Comparison of ENCODE assay signal across 14 cellular contexts in the genomic region with DNA sequence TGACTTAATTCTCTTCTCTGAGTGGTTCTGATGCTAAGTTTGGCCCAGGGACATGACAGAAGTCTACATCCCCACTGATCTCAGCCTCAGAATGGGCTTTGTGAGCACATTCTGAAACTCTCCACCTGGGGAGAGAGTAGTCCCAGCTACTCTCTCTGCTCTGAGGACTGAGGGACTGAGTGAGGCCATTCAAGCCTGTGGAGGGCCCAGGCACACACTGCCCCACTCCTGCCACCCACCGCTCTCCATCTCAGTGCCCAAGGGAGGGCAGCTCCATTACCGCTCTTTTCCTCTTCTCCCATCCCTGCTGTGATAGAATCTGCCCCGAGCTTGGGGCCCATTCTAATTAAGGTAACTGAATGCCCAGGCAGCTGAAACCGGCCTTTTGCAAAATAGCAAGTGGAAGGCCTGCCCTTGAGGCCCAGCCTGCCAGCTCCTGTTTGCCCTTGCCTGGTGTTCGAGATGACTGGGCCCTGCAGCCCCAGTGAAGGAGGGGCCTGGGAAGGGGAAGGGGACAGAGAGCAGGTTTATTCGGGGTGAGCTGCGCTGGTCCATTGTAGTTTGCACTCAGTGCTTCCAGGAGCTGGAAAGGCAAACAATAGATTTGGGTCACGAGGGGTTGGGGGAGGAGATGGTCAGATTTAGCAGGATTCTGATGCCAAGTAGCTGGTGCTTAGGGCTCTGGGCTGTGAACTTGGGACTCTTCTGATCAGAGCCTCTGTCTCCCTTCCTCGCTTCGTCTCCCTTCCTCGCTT.
DNase-seq lines count a peak whose midpoint lies in the region; ATAC-seq and TF ChIP-seq lines count a peak whose summit lies in the region.
"Had no signal": no experiment of that assay in that cellular context is flagged by ENCODE, and none has a peak within 500 bp of the region (broad histone marks: within the 10 kb centered on the region; RNA-seq: fewer than 3 reads in every experiment).

No MANE protein-coding gene starts in this region.

- H3K9ac ChIP-seq in H9 (ENCODE audit: extremely low read depth, insufficient read length, low read length) = no peak overlapping the region
- H3K9ac ChIP-seq: BLaER1 treated with 17β-estradiol and CSF1 and Interleukin-3, amounts not matched to agents 10 nM and 100 nM had no signal

- H3K4me3 Mint-ChIP-seq in H9 = no peak overlapping the region; a peak in 2 of 5 replicates
- H3K4me3 Mint-ChIP-seq in activated CD8-positive, alpha-beta T cell treated with anti-CD3 and anti-CD28 coated beads for 36 hours = no peak overlapping the region
- H3K4me3 Mint-ChIP-seq: activated CD4-positive, alpha-beta T cell treated with anti-CD3 and anti-CD28 coated beads, Interleukin-2, amount 10 ng/mL, durations not matched to agents 7 days and 5 days; activated naive CD8-positive, alpha-beta T cell had no signal

- H3K4ac ChIP-seq in H9 (ENCODE audit: low read depth, low read length) = no peak overlapping the region

- H3K27me3 ChIP-seq in H9 (ENCODE audit: insufficient read depth, low read length) = no peaks in the 10 kb centered on the region
- no peaks in the 10 kb centered on the region for H3K27me3 ChIP-seq in neuron (ENCODE audit: insufficient read depth, low read length)
- H3K27me3 ChIP-seq: BLaER1 treated with 17β-estradiol and CSF1 and Interleukin-3, amounts not matched to agents 10 nM and 100 nM; foreskin keratinocyte had no signal

- no peaks in the 10 kb centered on the region for H3K9me3 Mint-ChIP-seq in H9
- H3K9me3 Mint-ChIP-seq in activated CD8-positive, alpha-beta T cell treated with anti-CD3 and anti-CD28 coated beads for 36 hours = no peaks in the 10 kb centered on the region
- H3K9me3 Mint-ChIP-seq: activated CD4-positive, alpha-beta T cell treated with anti-CD3 and anti-CD28 coated beads, Interleukin-2, amount 10 ng/mL, durations not matched to agents 7 days and 5 days had no signal

- no peak overlapping the region for H3K4me2 ChIP-seq in H9 (ENCODE audit: insufficient read depth, insufficient read length, low read length)
- H3K4me2 ChIP-seq: BLaER1 treated with 17β-estradiol and CSF1 and Interleukin-3, amounts not matched to agents 10 nM and 100 nM had no signal

- no peak overlapping the region for H3K27ac ChIP-seq in H9 (ENCODE audit: insufficient read length, low read depth, low read length)
- H3K27ac ChIP-seq: BLaER1 treated with 17β-estradiol and CSF1 and Interleukin-3, amounts not matched to agents 10 nM and 100 nM; foreskin keratinocyte had no signal

- no peak overlapping the region for H3K23ac ChIP-seq in H9 (ENCODE audit: insufficient read length, low read depth, low read length)

- no peaks in the 10 kb centered on the region for H4K20me1 ChIP-seq in H9 (ENCODE audit: control insufficient read depth, insufficient read depth, insufficient read length)
- H4K20me1 ChIP-seq: BLaER1 treated with 17β-estradiol and CSF1 and Interleukin-3, amounts not matched to agents 10 nM and 100 nM had no signal

- no peak overlapping the region for H2AK5ac ChIP-seq in H9 (ENCODE audit: insufficient read length, low read length)

- intact Hi-C loops in activated CD8-positive, alpha-beta T cell treated with anti-CD3 and anti-CD28 coated beads for 36 hours (cut with micrococcal nuclease) = no loop called here
- intact Hi-C loops in left cardiac atrium (cut with DNase I) = no loop called here

- no peaks in the 10 kb centered on the region for H3K36me3 Mint-ChIP-seq in H9 (ENCODE audit: insufficient read depth in 1 of 3, low read depth in 3 of 3)
- H3K36me3 Mint-ChIP-seq in activated CD8-positive, alpha-beta T cell treated with anti-CD3 and anti-CD28 coated beads for 36 hours (ENCODE audit: low read depth) = no peaks in the 10 kb centered on the region
- H3K36me3 Mint-ChIP-seq: activated naive CD8-positive, alpha-beta T cell had no signal

- H3K23me2 ChIP-seq in H9 (ENCODE audit: insufficient read length, low read depth, low read length, poor library complexity, severe bottlenecking) = no peaks in the 10 kb centered on the region

- H4K8ac ChIP-seq in H9 (replicated peaks; ENCODE audit: insufficient read length, low read depth, low read length) = no peak overlapping the region

- no peak overlapping the region for H2BK120ac ChIP-seq in H9 (ENCODE audit: low read depth, low read length, poor library complexity, severe bottlenecking)

- no peak overlapping the region for H2AFZ ChIP-seq in H9 (ENCODE audit: low read length)
- H2AFZ ChIP-seq in neuron (ENCODE audit: low read depth, low read length) = peak overlapping the region; percentile 4

- no peak for TF ChIP-seq CTCF in H9 (conservative IDR thresholded peaks at IDR 0.05)
- TF ChIP-seq CTCF in activated CD8-positive, alpha-beta T cell treated with anti-CD3 and anti-CD28 coated beads for 36 hours (IDR thresholded peaks at IDR 0.05) = no peak
- no peak for TF ChIP-seq CTCF in GM20000 (IDR thresholded peaks at IDR 0.05; ENCODE audit: extremely low read depth, missing control alignments)

- H3K14ac ChIP-seq in H9 (ENCODE audit: insufficient read depth, low read length) = peak overlapping the region; percentile 38; the same call in 1 of the 2 replicates

- no peaks in the 10 kb centered on the region for H3K36me3 ChIP-seq in neuron (ENCODE audit: insufficient read depth, low read length)
- H3K36me3 ChIP-seq: BLaER1 treated with 17β-estradiol and CSF1 and Interleukin-3, amounts not matched to agents 10 nM and 100 nM had no signal

- H4K5ac ChIP-seq in H9 (ENCODE audit: insufficient read length, low read depth, low read length) = no peak overlapping the region

- no peak for DNase-seq in H9
- DNase-seq in activated CD8-positive, alpha-beta T cell treated with anti-CD3 and anti-CD28 coated beads for 36 hours = no peak
- no peak for DNase-seq in left cardiac atrium
- no peak for DNase-seq in ecto neural progenitor cell (ENCODE audit: low spot score)
- no peak for DNase-seq in GM20000 (ENCODE audit: low spot score)
- no peak for DNase-seq in EL
- DNase-seq: activated CD4-positive, alpha-beta T cell treated with anti-CD3 and anti-CD28 coated beads, Interleukin-2, amount 10 ng/mL, durations not matched to agents 7 days and 5 days; foreskin keratinocyte; NCI-H446 had no signal

- POLR2A ChIA-PET in activated CD8-positive, alpha-beta T cell treated with anti-CD3 and anti-CD28 coated beads for 36 hours (lab: Charles Lee) = interaction anchor here (0.6 to 1.5 kb wide), 2 partner anchors 56 to 67 kb away, joined by 3 to 4 read pairs; no protein-coding TSS in a partner anchor

- H3K9me3 ChIP-seq in H9 (ENCODE audit: control insufficient read depth, low read depth, low read length) = no peaks in the 10 kb centered on the region
- H3K9me3 ChIP-seq in neuron (ENCODE audit: low read length) = no peaks in the 10 kb centered on the region
- H3K9me3 ChIP-seq: BLaER1 treated with 17β-estradiol and CSF1 and Interleukin-3, amounts not matched to agents 10 nM and 100 nM had no signal

- no peaks in the 10 kb centered on the region for H3K27me3 Mint-ChIP-seq in H9 (ENCODE audit: low read depth)
- H3K27me3 Mint-ChIP-seq in activated CD8-positive, alpha-beta T cell treated with anti-CD3 and anti-CD28 coated beads for 36 hours = no peaks in the 10 kb centered on the region
- H3K27me3 Mint-ChIP-seq: activated CD4-positive, alpha-beta T cell treated with anti-CD3 and anti-CD28 coated beads, Interleukin-2, amount 10 ng/mL, durations not matched to agents 7 days and 5 days; activated naive CD8-positive, alpha-beta T cell had no signal

- H3T11ph ChIP-seq in H9 (ENCODE audit: low read length) = no peak overlapping the region

- H3K27ac Mint-ChIP-seq in H9 = peak overlapping the region; percentile 49 to 72 (median 51); a peak in 6 of 7 replicates
- peak overlapping the region; percentile 75 for H3K27ac Mint-ChIP-seq in activated CD8-positive, alpha-beta T cell treated with anti-CD3 and anti-CD28 coated beads for 36 hours
- H3K27ac Mint-ChIP-seq: activated naive CD8-positive, alpha-beta T cell had no signal

- H2BK12ac ChIP-seq in H9 (ENCODE audit: insufficient read length, low read depth, low read length) = no peak overlapping the region

- H3K56ac ChIP-seq in H9 (ENCODE audit: insufficient read length, low read depth, low read length) = no peak overlapping the region

- H3K4me1 Mint-ChIP-seq in H9 = peaks cover 39 to 41% of the 10 kb centered on the region in 2 experiments
- peaks cover 22% of the 10 kb centered on the region for H3K4me1 Mint-ChIP-seq in activated CD8-positive, alpha-beta T cell treated with anti-CD3 and anti-CD28 coated beads for 36 hours (ENCODE audit: low read depth)

- H3K18ac ChIP-seq in H9 (ENCODE audit: insufficient read length, low read depth, low read length) = peak overlapping the region; percentile 18

- H4K91ac ChIP-seq in H9 (ENCODE audit: insufficient read length, low read depth, low read length) = no peak overlapping the region

- H3K4me3 ChIP-seq in neuron (ENCODE audit: low read length) = no peak overlapping the region
- H3K4me3 ChIP-seq: BLaER1 treated with 17β-estradiol and CSF1 and Interleukin-3, amounts not matched to agents 10 nM and 100 nM; lung had no signal

- no peak overlapping the region for H2BK5ac ChIP-seq in H9 (ENCODE audit: insufficient read length, low read length)

- peak; percentile 45 for ATAC-seq in activated CD8-positive, alpha-beta T cell treated with anti-CD3 and anti-CD28 coated beads for 36 hours
- ATAC-seq in left cardiac atrium (peak; percentile 37 to 79), HG02678 (IDR thresholded peaks at IDR 0.05; ENCODE audit: unreplicated experiment) (no peak)
- ATAC-seq: foreskin keratinocyte had no signal

- WGBS in H9 (ENCODE audit: extremely low coverage, insufficient read length, low lambda C conversion rate) = no CpG with 5 or more reads among the region's 11 CpGs

- no peaks in the 10 kb centered on the region for H3K79me1 ChIP-seq in H9 (ENCODE audit: insufficient read depth, low read depth, low read length, poor library complexity, severe bottlenecking)

- no peak overlapping the region for H2BK15ac ChIP-seq in H9 (ENCODE audit: low read depth, low read length)

- CTCF ChIA-PET in activated CD8-positive, alpha-beta T cell treated with anti-CD3 and anti-CD28 coated beads for 36 hours (lab: Charles Lee) = interaction anchor here (0.6 to 1.0 kb wide), 3 partner anchors 47 to 419 kb away, joined by 3 read pairs; no protein-coding TSS in a partner anchor

- no peak overlapping the region for H2BK20ac ChIP-seq in H9 (ENCODE audit: low read depth, low read length, poor library complexity, severe bottlenecking)

- H3K79me2 ChIP-seq in H9 (ENCODE audit: insufficient read depth, low read length) = no peaks in the 10 kb centered on the region

- H3K4me1 ChIP-seq in H9 (ENCODE audit: insufficient read depth, low read length) (peaks cover 16% of the 10 kb centered on the region; the same call in 1 of the 2 replicates), neuron (ENCODE audit: insufficient read depth, low read length) (peaks cover 18% of the 10 kb centered on the region)
- H3K4me1 ChIP-seq: foreskin keratinocyte had no signal
